In genomic region chr1:66834926-66835325, GRCh38 we compare ENCODE assay signal across 28 cellular contexts. TPM values are rescaled to one million over a fixed set of nuclear protein-coding genes. Genes with fewer than 3 reads are reported as not detected.
"Had no signal": no experiment of that assay in that cellular context is flagged by ENCODE, and none has a peak within 500 bp of the region (broad histone marks: within the 10 kb centered on the region; RNA-seq: fewer than 3 reads in every experiment).

No MANE protein-coding gene starts in this region.

- H3K4me1 ChIP-seq: gastrocnemius medialis, pancreas, psoas muscle, tibial artery had no signal

- H3K27me3 Mint-ChIP-seq: activated T-cell treated with anti-CD3 and anti-CD28 coated beads, Interleukin-2, amount 50 U/mL, for 24 hours; activated T-helper 17 cell treated with anti-CD3 and anti-CD28 coated beads, Interleukin-2, amount 50 U/mL, for 72 hours; brain; stimulated activated naive CD8-positive, alpha-beta T cell treated with anti-CD3 and anti-CD28 coated beads, Interleukin-15, Interleukin-2, amounts not matched to agents 100 ng/mL and 50 ng/mL, for 24 hours had no signal

- H3K9me3 Mint-ChIP-seq: activated naive CD4-positive, alpha-beta T cell treated with anti-CD3 and anti-CD28 coated beads, Interleukin-2, amount 50 U/mL, for 72 hours; activated T-cell treated with anti-CD3 and anti-CD28 coated beads, Interleukin-2, amount 50 U/mL, for 24 hours; activated T-helper 17 cell treated with anti-CD3 and anti-CD28 coated beads, Interleukin-2, amount 50 U/mL, for 72 hours; brain; nephron progenitor cell; stimulated activated naive CD8-positive, alpha-beta T cell treated with anti-CD3 and anti-CD28 coated beads, Interleukin-15, Interleukin-2, amounts not matched to agents 100 ng/mL and 50 ng/mL, for 24 hours; T-helper 2 cell treated with Interferon-gamma antibody and Interleukin-4, amounts not matched to agents 5 μg/mL and 100 μg/mL, for 36 hours had no signal

- H3K27me3 ChIP-seq: gastrocnemius medialis, pancreas, tibial artery had no signal

- H3K4me3 Mint-ChIP-seq: activated T-cell treated with anti-CD3 and anti-CD28 coated beads, Interleukin-2, amount 50 U/mL, for 24 hours; activated T-helper 17 cell treated with anti-CD3 and anti-CD28 coated beads, Interleukin-2, amount 50 U/mL, for 72 hours; brain; nephron progenitor cell; stimulated activated naive CD8-positive, alpha-beta T cell treated with anti-CD3 and anti-CD28 coated beads, Interleukin-15, Interleukin-2, amounts not matched to agents 100 ng/mL and 50 ng/mL, for 24 hours; T-helper 2 cell treated with Interferon-gamma antibody and Interleukin-4, amounts not matched to agents 5 μg/mL and 100 μg/mL, for 36 hours had no signal

- FAIRE-seq: pancreas, TTC549 had no signal

- H3K4me1 Mint-ChIP-seq: brain, nephron progenitor cell had no signal

- DNase-seq: activated T-cell treated with anti-CD3 and anti-CD28 coated beads, Interleukin-2, amount 50 U/mL, for 24 hours; aorta; central memory CD4-positive, alpha-beta T cell; dermis blood vessel endothelial cell; effector CD8-positive, alpha-beta T cell; gastrocnemius medialis; hypothalamus; left colon; mesendoderm; mucosa of descending colon; nephron progenitor cell; pancreas; psoas muscle; right cardiac atrium; stimulated activated CD4-positive, alpha-beta T cell treated with anti-CD3 and anti-CD28 coated beads, Interleukin-12 subunit alpha, Interleukin-12 subunit beta, amount 100 ng/mL, for 4 hours; stimulated activated CD4-positive, alpha-beta T cell treated with anti-CD3 and anti-CD28 coated beads, Interleukin-4, amount 100 ng/mL, for 4 hours; tibial artery had no signal

- H3K4me3 ChIP-seq: gastrocnemius medialis, mucosa of descending colon, pancreas, psoas muscle, tibial artery had no signal

- H3K27ac Mint-ChIP-seq: activated naive CD4-positive, alpha-beta T cell treated with anti-CD3 and anti-CD28 coated beads, Interleukin-2, amount 50 U/mL, for 72 hours; activated T-cell treated with anti-CD3 and anti-CD28 coated beads, Interleukin-2, amount 50 U/mL, for 24 hours; activated T-helper 17 cell treated with anti-CD3 and anti-CD28 coated beads, Interleukin-2, amount 50 U/mL, for 72 hours; brain; nephron progenitor cell; stimulated activated naive CD8-positive, alpha-beta T cell treated with anti-CD3 and anti-CD28 coated beads, Interleukin-15, Interleukin-2, amounts not matched to agents 100 ng/mL and 50 ng/mL, for 24 hours; T-helper 2 cell treated with Interferon-gamma antibody and Interleukin-4, amounts not matched to agents 5 μg/mL and 100 μg/mL, for 36 hours had no signal

- ATAC-seq: activated naive CD4-positive, alpha-beta T cell treated with anti-CD3 and anti-CD28 coated beads, Interleukin-2, amount 50 U/mL, for 72 hours; activated T-helper 17 cell treated with anti-CD3 and anti-CD28 coated beads, Interleukin-2, amount 50 U/mL, for 72 hours; esophagus mucosa; gastrocnemius medialis; left colon; mucosa of descending colon; pancreas; psoas muscle; right cardiac atrium had no signal

- H3K36me3 Mint-ChIP-seq: activated naive CD4-positive, alpha-beta T cell treated with anti-CD3 and anti-CD28 coated beads, Interleukin-2, amount 50 U/mL, for 72 hours; brain had no signal

- H3K9me3 ChIP-seq: gastrocnemius medialis, mucosa of descending colon, pancreas, psoas muscle, tibial artery had no signal

- H3K36me3 ChIP-seq: gastrocnemius medialis, pancreas, tibial artery had no signal

- H3K27ac ChIP-seq: gastrocnemius medialis, pancreas, psoas muscle, tibial artery had no signal

RNA-seq across cellular contexts. Expression of gene INSL5, which starts 33.9 kb away (rescaled TPM):
- total RNA-seq: activated naive CD4-positive, alpha-beta T cell treated with anti-CD3 and anti-CD28 coated beads, Interleukin-2, amount 50 U/mL, for 72 hours; activated T-helper 17 cell treated with anti-CD3 and anti-CD28 coated beads, Interleukin-2, amount 50 U/mL, for 72 hours; aorta; dermis blood vessel endothelial cell; esophagus mucosa; gastrocnemius medialis; lower leg skin; pancreas; psoas muscle; right cardiac atrium; skeletal muscle tissue; ureter had no signal
- polyA plus RNA-seq: adipose tissue, aorta, pancreas, psoas muscle, right cardiac atrium had no signal
